ENCODE assay signal across 17 cellular contexts in the genomic region with DNA sequence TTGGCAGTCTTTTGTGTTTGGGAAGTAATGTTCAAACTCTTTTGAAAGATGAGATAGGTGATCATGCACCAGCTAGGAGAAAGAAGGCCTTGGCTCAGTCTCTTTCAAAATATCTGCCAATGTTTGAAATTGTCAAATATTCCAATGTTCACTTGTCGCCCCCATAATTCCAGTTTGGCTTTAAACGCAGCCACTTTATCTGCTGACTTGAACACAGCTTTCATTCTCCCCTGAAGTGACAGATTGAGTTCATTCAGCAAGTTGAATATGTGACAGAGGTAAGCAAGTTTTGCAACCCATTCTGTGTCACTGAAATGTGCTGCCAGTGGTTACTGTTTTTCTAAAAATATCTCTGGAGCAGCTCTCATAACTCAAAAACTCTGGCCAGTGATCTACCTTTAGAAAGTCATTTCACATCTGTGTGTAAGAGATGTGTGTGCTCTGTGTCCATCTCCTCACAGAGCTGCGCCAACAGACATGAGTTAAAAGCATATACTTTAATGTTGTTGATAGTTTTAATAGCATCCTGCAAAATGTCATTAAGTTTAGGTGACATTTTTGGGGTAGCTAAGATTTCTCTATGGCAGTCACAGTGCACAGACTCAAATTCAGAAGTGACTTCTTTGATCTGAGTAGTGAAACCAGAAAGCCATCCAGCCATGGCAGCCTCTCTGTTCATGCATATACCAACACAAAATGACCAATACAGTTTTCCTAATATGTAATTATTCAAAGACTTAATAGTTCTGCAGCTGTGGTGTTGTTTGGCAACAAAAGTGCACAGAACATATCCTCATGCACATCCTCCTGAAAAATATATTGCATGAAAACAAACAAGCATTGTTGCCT.
DNase-seq lines count a peak whose midpoint lies in the region; ATAC-seq and TF ChIP-seq lines count a peak whose summit lies in the region.
"Had no signal": no experiment of that assay in that cellular context is flagged by ENCODE, and none has a peak within 500 bp of the region (broad histone marks: within the 10 kb centered on the region; RNA-seq: fewer than 3 reads in every experiment).

No MANE protein-coding gene starts in this region.

- H3K56ac ChIP-seq in mesendoderm (ENCODE audit: low read length), result no peak overlapping the region

- H3K27me3 Mint-ChIP-seq in activated CD4-positive, alpha-beta T cell treated with anti-CD3 and anti-CD28 coated beads for 36 hours, result no peaks in the 10 kb centered on the region
- H3K27me3 Mint-ChIP-seq: activated naive CD8-positive, alpha-beta T cell had no signal

- no peaks in the 10 kb centered on the region for H3K9me2 ChIP-seq in MM.1S (replicated peaks; ENCODE audit: insufficient read depth, low read length)

- H3K79me1 ChIP-seq in mesendoderm (ENCODE audit: low read length) (no peaks in the 10 kb centered on the region), neuronal stem cell (ENCODE audit: low read depth, low read length) (no peaks in the 10 kb centered on the region)

- CTCF ChIA-PET in activated CD4-positive, alpha-beta T cell treated with anti-CD3 and anti-CD28 coated beads for 36 hours (lab: Charles Lee), result no interaction called here

- H3K27ac Mint-ChIP-seq in activated CD4-positive, alpha-beta T cell treated with anti-CD3 and anti-CD28 coated beads for 36 hours, result no peak overlapping the region
- H3K27ac Mint-ChIP-seq: activated naive CD8-positive, alpha-beta T cell; stimulated activated effector memory CD8-positive, alpha-beta T cell treated with anti-CD3 and anti-CD28 coated beads, Interleukin-12 subunit alpha, Interleukin-12 subunit beta, amount 100 ng/mL, for 72 hours had no signal

- H3K4me3 Mint-ChIP-seq in activated CD4-positive, alpha-beta T cell treated with anti-CD3 and anti-CD28 coated beads for 36 hours, result no peak overlapping the region
- H3K4me3 Mint-ChIP-seq: activated naive CD8-positive, alpha-beta T cell; stimulated activated effector memory CD8-positive, alpha-beta T cell treated with anti-CD3 and anti-CD28 coated beads, Interleukin-12 subunit alpha, Interleukin-12 subunit beta, amount 100 ng/mL, for 72 hours had no signal

- no peak overlapping the region for H4K5ac ChIP-seq in mesendoderm (ENCODE audit: low read length)

- no peaks in the 10 kb centered on the region for H3K9me3 ChIP-seq in MM.1S (replicated peaks; ENCODE audit: insufficient read depth, low read length)
- H3K9me3 ChIP-seq in neuronal stem cell (replicated peaks in 1 of 2; ENCODE audit: control insufficient read depth in 2 of 2, insufficient read depth in 1 of 2, low read depth in 1 of 2, low read length in 2 of 2), result peaks cover 0 to 3% of the 10 kb centered on the region in 2 donors

- no peak overlapping the region for H2AFZ ChIP-seq in MM.1S (ENCODE audit: low read length)
- H2AFZ ChIP-seq in neuronal stem cell (ENCODE audit: low read length), result no peak overlapping the region

- no peak overlapping the region for H4K8ac ChIP-seq in mesendoderm (ENCODE audit: low read depth, low read length)
- no peak overlapping the region for H4K8ac ChIP-seq in neuronal stem cell (ENCODE audit: low read depth, low read length)

- WGBS in mesendoderm (ENCODE audit: extremely low coverage, insufficient coverage, low lambda C conversion rate), result no CpG with 5 or more reads among the region's 3 CpGs
- WGBS in neuronal stem cell (ENCODE audit: extremely low coverage in 2 of 2, insufficient read length in 2 of 2, insufficient replicate concordance in 1 of 2), 2 donors, result no CpG with 5 or more reads among the region's 3 CpGs

- H3K9ac ChIP-seq in MM.1S (ENCODE audit: low read length), result no peak overlapping the region
- no peak overlapping the region for H3K9ac ChIP-seq in mesendoderm (ENCODE audit: low read length)
- H3K9ac ChIP-seq in neuronal stem cell (ENCODE audit: low read depth, low read length, poor library complexity), result no peak overlapping the region

- H3K79me2 ChIP-seq in MM.1S (ENCODE audit: low read length), result no peaks in the 10 kb centered on the region
- no peaks in the 10 kb centered on the region for H3K79me2 ChIP-seq in mesendoderm (ENCODE audit: control insufficient read depth, insufficient read depth, low read length)

- POLR2A ChIA-PET in activated CD4-positive, alpha-beta T cell treated with anti-CD3 and anti-CD28 coated beads for 36 hours (lab: Charles Lee), result no interaction called here

- H4K91ac ChIP-seq in neuronal stem cell (ENCODE audit: low read depth, low read length, poor library complexity), result no peak overlapping the region

- no peaks in the 10 kb centered on the region for H3F3A ChIP-seq in MM.1S (ENCODE audit: insufficient read depth, low read length)

- peaks cover 20% of the 10 kb centered on the region for H3K9me3 Mint-ChIP-seq in activated CD4-positive, alpha-beta T cell treated with anti-CD3 and anti-CD28 coated beads for 36 hours (ENCODE audit: low read depth)

- H3K27ac ChIP-seq in MM.1S (ENCODE audit: low read length) (no peak overlapping the region), mesendoderm (ENCODE audit: low read depth, low read length) (no peak overlapping the region), neuronal stem cell (replicated peaks; ENCODE audit: low read length) (no peak overlapping the region)
- H3K27ac ChIP-seq: brain microvascular endothelial cell, upper lobe of left lung had no signal

- H3K4me3 ChIP-seq in MM.1S (ENCODE audit: low read length) (no peak overlapping the region), mesendoderm (ENCODE audit: low read length) (no peak overlapping the region), neuronal stem cell (ENCODE audit: low read length in 2 of 2) (no peak overlapping the region)
- H3K4me3 ChIP-seq: upper lobe of left lung had no signal

- DNase-seq in MM.1S (peak; percentile 29), mesendoderm (no peak), NCI-H2107 treated with DMSO at 0.1 percent for 48 hours (lab: John Stamatoyannopoulos, UW; ENCODE audit: unreplicated experiment) (no peak), neuronal stem cell (ENCODE audit: low spot score) (no peak)
- DNase-seq in activated CD4-positive, alpha-beta T cell treated with anti-CD3 and anti-CD28 coated beads for 36 hours, result no peak
- DNase-seq: activated CD4-positive, alpha-beta T cell treated with anti-CD3 and anti-CD28 coated beads for 1 hour; brain microvascular endothelial cell; COR-L47; hippocampal formation; IMR-90; SHP77; upper lobe of left lung had no signal

- no peaks in the 10 kb centered on the region for H3K36me3 ChIP-seq in MM.1S (replicated peaks; ENCODE audit: insufficient read depth, low read length)
- H3K36me3 ChIP-seq in mesendoderm (ENCODE audit: control insufficient read depth, insufficient read depth, low read length), result no peaks in the 10 kb centered on the region
- no peaks in the 10 kb centered on the region for H3K36me3 ChIP-seq in neuronal stem cell (replicated peaks in 1 of 2; ENCODE audit: control insufficient read depth in 2 of 2, insufficient read depth in 2 of 2, low read length in 2 of 2)
- H3K36me3 ChIP-seq: brain microvascular endothelial cell, upper lobe of left lung had no signal

- H3K18ac ChIP-seq in mesendoderm (ENCODE audit: low read length) (no peak overlapping the region), neuronal stem cell (ENCODE audit: low read length) (no peak overlapping the region)

- H2BK15ac ChIP-seq in mesendoderm (replicated peaks; ENCODE audit: low read depth) (no peak overlapping the region), neuronal stem cell (ENCODE audit: low read length) (no peak overlapping the region)

- intact Hi-C loops in activated CD4-positive, alpha-beta T cell treated with anti-CD3 and anti-CD28 coated beads for 36 hours (cut with DNase I, micrococcal nuclease), result no loop called here

- H3K27me3 ChIP-seq in MM.1S (replicated peaks; ENCODE audit: insufficient read depth, low read length), result no peaks in the 10 kb centered on the region
- no peaks in the 10 kb centered on the region for H3K27me3 ChIP-seq in mesendoderm (ENCODE audit: insufficient read depth, low read length, poor library complexity)
- no peaks in the 10 kb centered on the region for H3K27me3 ChIP-seq in neuronal stem cell (ENCODE audit: control insufficient read depth in 3 of 3, insufficient read depth in 3 of 3, low read depth in 1 of 3, low read length in 3 of 3)
- H3K27me3 ChIP-seq: brain microvascular endothelial cell, upper lobe of left lung had no signal

- H3K4me1 Mint-ChIP-seq in activated CD4-positive, alpha-beta T cell treated with anti-CD3 and anti-CD28 coated beads for 36 hours, result no peaks in the 10 kb centered on the region
- H3K4me1 Mint-ChIP-seq: stimulated activated effector memory CD8-positive, alpha-beta T cell treated with anti-CD3 and anti-CD28 coated beads, Interleukin-12 subunit alpha, Interleukin-12 subunit beta, amount 100 ng/mL, for 72 hours had no signal

- no peak for TF ChIP-seq CTCF in MM.1S (IDR thresholded peaks at IDR 0.05; ENCODE audit: low read length)

- H2BK120ac ChIP-seq in mesendoderm (ENCODE audit: low read depth, low read length) (no peak overlapping the region), neuronal stem cell (ENCODE audit: low read depth, low read length) (no peak overlapping the region)

- peak; percentile 80 for ATAC-seq in GM18909 (IDR thresholded peaks at IDR 0.05; ENCODE audit: poor library complexity, unreplicated experiment)
- ATAC-seq in GM21786 (IDR thresholded peaks at IDR 0.05; ENCODE audit: unreplicated experiment), result peak; percentile 57
- peak; percentile 42 for ATAC-seq in HG03095 (IDR thresholded peaks at IDR 0.05; ENCODE audit: unreplicated experiment)
- ATAC-seq in activated CD4-positive, alpha-beta T cell treated with anti-CD3 and anti-CD28 coated beads for 36 hours, result no peak
- ATAC-seq: stimulated activated effector memory CD8-positive, alpha-beta T cell treated with anti-CD3 and anti-CD28 coated beads, Interleukin-12 subunit alpha, Interleukin-12 subunit beta, amount 100 ng/mL, for 72 hours had no signal

- H3K23ac ChIP-seq in mesendoderm (ENCODE audit: low read length), result no peak overlapping the region
- H3K23ac ChIP-seq in neuronal stem cell (ENCODE audit: low read depth, low read length, poor library complexity), result no peak overlapping the region

- H2BK5ac ChIP-seq in mesendoderm (ENCODE audit: low read length), result no peak overlapping the region
- H2BK5ac ChIP-seq in neuronal stem cell (ENCODE audit: low read length), result no peak overlapping the region

- H2BK12ac ChIP-seq in neuronal stem cell (ENCODE audit: low read length), result no peak overlapping the region

- H3K4me1 ChIP-seq in MM.1S (ENCODE audit: low read length) (no peaks in the 10 kb centered on the region), mesendoderm (ENCODE audit: control insufficient read depth, low read depth, low read length) (no peaks in the 10 kb centered on the region), neuronal stem cell (ENCODE audit: control insufficient read depth in 2 of 2, insufficient read depth in 1 of 2, low read depth in 1 of 2, low read length in 2 of 2) (no peaks in the 10 kb centered on the region)
- H3K4me1 ChIP-seq: upper lobe of left lung had no signal

- no peaks in the 10 kb centered on the region for H3K36me3 Mint-ChIP-seq in activated CD4-positive, alpha-beta T cell treated with anti-CD3 and anti-CD28 coated beads for 36 hours (ENCODE audit: low read depth)
- H3K36me3 Mint-ChIP-seq: activated naive CD8-positive, alpha-beta T cell; stimulated activated effector memory CD8-positive, alpha-beta T cell treated with anti-CD3 and anti-CD28 coated beads, Interleukin-12 subunit alpha, Interleukin-12 subunit beta, amount 100 ng/mL, for 72 hours had no signal

- H4K20me1 ChIP-seq in MM.1S (ENCODE audit: insufficient read depth, low read length), result no peaks in the 10 kb centered on the region

- H2AK5ac ChIP-seq in mesendoderm (ENCODE audit: low read length) (no peak overlapping the region), neuronal stem cell (ENCODE audit: low read depth, low read length) (no peak overlapping the region)

- no peak overlapping the region for H3K14ac ChIP-seq in neuronal stem cell (ENCODE audit: low read length)

- H3K4ac ChIP-seq in mesendoderm (ENCODE audit: low read depth, low read length) (no peak overlapping the region), neuronal stem cell (ENCODE audit: low read length) (no peak overlapping the region)

- H3K4me2 ChIP-seq in MM.1S (ENCODE audit: low read depth, low read length), result peak overlapping the region; percentile 4; the same call in 1 of the 2 replicates
- H3K4me2 ChIP-seq in mesendoderm (ENCODE audit: low read length), result no peak overlapping the region
- H3K4me2 ChIP-seq in neuronal stem cell (ENCODE audit: insufficient read depth, low read length, poor library complexity, severe bottlenecking), result no peak overlapping the region
